1 cellular context compared by ENCODE assay signal in the genomic region with DNA sequence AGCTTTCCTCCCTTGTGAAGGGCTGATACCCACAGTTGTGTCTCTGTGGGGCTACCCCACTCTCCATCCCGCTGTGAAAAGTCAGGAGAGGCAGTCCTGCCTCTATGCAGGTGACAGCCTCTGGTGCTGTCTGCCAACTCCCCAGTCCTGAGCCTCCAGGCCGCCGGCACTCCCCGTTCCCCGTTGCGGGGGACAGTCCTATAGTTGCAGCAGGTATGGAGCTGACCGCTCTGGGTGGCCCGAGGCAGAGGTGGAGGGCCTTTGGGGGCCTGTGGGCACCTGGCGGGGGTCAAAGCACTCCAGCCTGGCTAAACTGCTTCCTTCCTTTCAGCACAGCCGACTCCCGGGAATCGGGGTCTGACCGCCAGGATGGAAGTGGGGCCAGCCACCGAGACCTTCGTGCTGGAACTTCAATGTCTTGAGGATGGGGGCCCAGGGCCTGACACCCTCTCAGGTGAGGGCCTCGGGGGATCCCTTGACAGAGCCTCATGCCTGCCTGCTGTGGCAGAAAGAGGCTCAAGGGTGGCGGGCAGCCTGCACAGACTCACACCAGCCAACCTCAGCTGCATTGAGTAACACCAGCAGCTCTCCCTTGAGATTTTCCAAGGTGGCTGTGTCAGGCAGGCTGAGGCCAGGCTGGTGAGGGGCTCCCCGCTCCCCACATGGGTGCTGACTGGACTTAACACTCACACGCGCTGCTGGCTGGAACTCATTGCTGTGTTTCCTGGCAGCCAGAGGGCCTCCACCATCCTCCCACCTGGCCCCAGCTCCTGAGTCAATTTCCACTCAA.
TF ChIP-seq lines count a peak whose summit lies in the region.

No MANE protein-coding gene starts in this region.

TF ChIP-seq in neural cell, 6 proteins besides CTCF, POLR2A, EP300 and RAD21:
- TF ChIP-seq MXI1 (conservative IDR thresholded peaks at IDR 0.05; ENCODE audit: poor library complexity, severe bottlenecking) (no peak), POLR2AphosphoS5 (IDR thresholded peaks at IDR 0.05) (no peak), SMC3 (conservative IDR thresholded peaks at IDR 0.05; ENCODE audit: poor library complexity) (no peak), EZH2 (IDR thresholded peaks at IDR 0.05; ENCODE audit: borderline replicate concordance, insufficient read depth, low read length, poor library complexity, severe bottlenecking) (no peak), TAF1 (IDR thresholded peaks at IDR 0.05; ENCODE audit: low read depth) (no peak)
- TF ChIP-seq, protein P1, sequence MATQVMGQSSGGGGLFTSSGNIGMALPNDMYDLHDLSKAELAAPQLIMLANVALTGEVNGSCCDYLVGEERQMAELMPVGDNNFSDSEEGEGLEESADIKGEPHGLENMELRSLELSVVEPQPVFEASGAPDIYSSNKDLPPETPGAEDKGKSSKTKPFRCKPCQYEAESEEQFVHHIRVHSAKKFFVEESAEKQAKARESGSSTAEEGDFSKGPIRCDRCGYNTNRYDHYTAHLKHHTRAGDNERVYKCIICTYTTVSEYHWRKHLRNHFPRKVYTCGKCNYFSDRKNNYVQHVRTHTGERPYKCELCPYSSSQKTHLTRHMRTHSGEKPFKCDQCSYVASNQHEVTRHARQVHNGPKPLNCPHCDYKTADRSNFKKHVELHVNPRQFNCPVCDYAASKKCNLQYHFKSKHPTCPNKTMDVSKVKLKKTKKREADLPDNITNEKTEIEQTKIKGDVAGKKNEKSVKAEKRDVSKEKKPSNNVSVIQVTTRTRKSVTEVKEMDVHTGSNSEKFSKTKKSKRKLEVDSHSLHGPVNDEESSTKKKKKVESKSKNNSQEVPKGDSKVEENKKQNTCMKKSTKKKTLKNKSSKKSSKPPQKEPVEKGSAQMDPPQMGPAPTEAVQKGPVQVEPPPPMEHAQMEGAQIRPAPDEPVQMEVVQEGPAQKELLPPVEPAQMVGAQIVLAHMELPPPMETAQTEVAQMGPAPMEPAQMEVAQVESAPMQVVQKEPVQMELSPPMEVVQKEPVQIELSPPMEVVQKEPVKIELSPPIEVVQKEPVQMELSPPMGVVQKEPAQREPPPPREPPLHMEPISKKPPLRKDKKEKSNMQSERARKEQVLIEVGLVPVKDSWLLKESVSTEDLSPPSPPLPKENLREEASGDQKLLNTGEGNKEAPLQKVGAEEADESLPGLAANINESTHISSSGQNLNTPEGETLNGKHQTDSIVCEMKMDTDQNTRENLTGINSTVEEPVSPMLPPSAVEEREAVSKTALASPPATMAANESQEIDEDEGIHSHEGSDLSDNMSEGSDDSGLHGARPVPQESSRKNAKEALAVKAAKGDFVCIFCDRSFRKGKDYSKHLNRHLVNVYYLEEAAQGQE (IDR thresholded peaks at IDR 0.05; ENCODE audit: borderline replicate concordance): no peak
TF ChIP-seq in neural cell: peak in this region for 0.
